21 cellular contexts compared by ENCODE assay signal in genomic region chr5:57594436-57594835, GRCh38.
DNase-seq lines count a peak whose midpoint lies in the region; ATAC-seq and TF ChIP-seq lines count a peak whose summit lies in the region.
"Had no signal": no experiment of that assay in that cellular context is flagged by ENCODE, and none has a peak within 500 bp of the region (broad histone marks: within the 10 kb centered on the region; RNA-seq: fewer than 3 reads in every experiment).

No MANE protein-coding gene starts in this region.

- TF ChIP-seq EP300 in ovary (IDR thresholded peaks at IDR 0.05) = no peak

- H3K9me3 Mint-ChIP-seq in nephron = no peaks in the 10 kb centered on the region
- H3K9me3 Mint-ChIP-seq: CD8-positive, alpha-beta T cell had no signal

- H3K9me3 ChIP-seq in ovary = no peaks in the 10 kb centered on the region
- H3K9me3 ChIP-seq: BLaER1, Caco-2 had no signal

- peak overlapping the region in 2 of 3 experiments; percentile 16 to 53 for H3K27ac Mint-ChIP-seq in nephron
- H3K27ac Mint-ChIP-seq: B cell; CD4-positive, CD25-positive, alpha-beta regulatory T cell; CD8-positive, alpha-beta T cell had no signal

- in situ Hi-C loops in SK-MEL-5 (cut with HindIII; ENCODE audit: low pct_unique_long_range_greater_than_20kb, low sequenced_read_pairs) = no loop called here

- peak; percentile 65 for DNase-seq in SK-MEL-5 (ENCODE audit: low read depth, low spot score)
- no peak for DNase-seq in MV-4-11 (lab: John Stamatoyannopoulos, UW)
- DNase-seq in ovary = no peak
- DNase-seq in DMS153 treated with DMSO at 0.1 percent for 48 hours (lab: John Stamatoyannopoulos, UW; ENCODE audit: unreplicated experiment) = no peak
- DNase-seq: Caco-2; CD4-positive, CD25-positive, alpha-beta regulatory T cell; CD8-positive, alpha-beta T cell; DMS153; DMS79; EL; GDM1; GM23248; H7; HCEC 1CT had no signal

- H3K27ac ChIP-seq in ovary = no peak overlapping the region
- H3K27ac ChIP-seq: BLaER1, C4-2B, GM23248 had no signal

- no peaks in the 10 kb centered on the region for H3K36me3 Mint-ChIP-seq in nephron (ENCODE audit: low read depth)
- H3K36me3 Mint-ChIP-seq: CD4-positive, CD25-positive, alpha-beta regulatory T cell; CD8-positive, alpha-beta T cell had no signal

- ATAC-seq in GM18511 (IDR thresholded peaks at IDR 0.05; ENCODE audit: unreplicated experiment) = peak; percentile 64
- peak; percentile 46 for ATAC-seq in HG03432 (IDR thresholded peaks at IDR 0.05; ENCODE audit: unreplicated experiment)
- ATAC-seq: CD8-positive, alpha-beta T cell; GM12878 had no signal

- intact Hi-C loops in ovary (cut with DNase I) = no loop called here

- TF ChIP-seq CTCF in nephron (IDR thresholded peaks at IDR 0.05; ENCODE audit: unreplicated experiment in 3 of 3) (no peak), ovary (IDR thresholded peaks at IDR 0.05) (no peak)

- no peak overlapping the region for H3K4me3 Mint-ChIP-seq in nephron
- H3K4me3 Mint-ChIP-seq: B cell; CD4-positive, CD25-positive, alpha-beta regulatory T cell; CD8-positive, alpha-beta T cell had no signal

- no peak overlapping the region for H3K4me3 ChIP-seq in ovary
- H3K4me3 ChIP-seq: BLaER1, GM12878, GM23248 had no signal

- peaks cover 35% of the 10 kb centered on the region for H3K4me1 Mint-ChIP-seq in nephron
- H3K4me1 Mint-ChIP-seq: B cell; CD4-positive, CD25-positive, alpha-beta regulatory T cell had no signal

- no peaks in the 10 kb centered on the region for H3K27me3 ChIP-seq in ovary
- H3K27me3 ChIP-seq: BLaER1 had no signal

- peaks cover 4% of the 10 kb centered on the region for H3K27me3 Mint-ChIP-seq in nephron (ENCODE audit: low read depth)
- H3K27me3 Mint-ChIP-seq: B cell had no signal

- H3K36me3 ChIP-seq in ovary = no peaks in the 10 kb centered on the region
- H3K36me3 ChIP-seq: BLaER1 had no signal

- TF ChIP-seq POLR2A in ovary (IDR thresholded peaks at IDR 0.05) = no peak

- 52 to 54% (median 53%) methylated on average over 6 of the region's 6 CpGs for WGBS in ovary, 3 donors

- no peaks in the 10 kb centered on the region for H3K4me1 ChIP-seq in ovary (ENCODE audit: insufficient read depth)
- H3K4me1 ChIP-seq: BLaER1, Caco-2 had no signal
